In the genomic region with DNA sequence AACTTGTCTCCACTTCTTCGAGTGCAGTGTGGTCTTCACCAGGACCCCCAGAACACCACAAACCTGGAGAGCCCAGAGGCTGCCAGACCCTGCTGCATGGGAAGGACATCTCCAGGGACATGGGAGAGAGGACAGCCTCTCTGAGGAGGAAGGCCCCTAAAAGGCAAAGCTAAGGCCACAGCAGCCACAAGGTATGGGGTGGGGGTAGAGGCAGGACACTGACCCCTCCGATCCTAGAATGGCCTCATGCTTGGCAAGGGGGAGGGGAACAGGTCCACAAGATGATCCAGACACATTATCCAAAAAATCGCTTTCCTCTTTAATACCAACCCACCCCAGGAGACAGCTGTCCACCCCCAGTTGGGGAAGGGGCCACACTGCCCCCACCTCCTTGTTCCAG, we compare ENCODE assay signal across 14 cellular contexts. TPM values are rescaled to one million over a fixed set of nuclear protein-coding genes. Genes with fewer than 3 reads are reported as not detected.
DNase-seq lines count a peak whose midpoint lies in the region; ATAC-seq and TF ChIP-seq lines count a peak whose summit lies in the region.
"Had no signal": no experiment of that assay in that cellular context is flagged by ENCODE, and none has a peak within 500 bp of the region (broad histone marks: within the 10 kb centered on the region; RNA-seq: fewer than 3 reads in every experiment).

No MANE protein-coding gene starts in this region.

- H3K9me3 ChIP-seq in OCI-LY7 (ENCODE audit: low read length) (no peaks in the 10 kb centered on the region), psoas muscle (no peaks in the 10 kb centered on the region), lower lobe of right lung (no peaks in the 10 kb centered on the region)
- no peaks in the 10 kb centered on the region for H3K9me3 ChIP-seq in effector memory CD4-positive, alpha-beta T cell (ENCODE audit: control insufficient read depth, low read length)
- H3K9me3 ChIP-seq: A549, Peyer's patch had no signal

- intact Hi-C loops in OCI-LY7 (cut with micrococcal nuclease; ENCODE audit: unreplicated experiment) (loop anchor here (1.0 to 5.0 kb wide), 3 partner anchors 20 to 148 kb away; partner anchors contain the start of gene KIFC1), psoas muscle (cut with DNase I) (loop anchor here in 1 of 2 donors (5.0 to 10.0 kb wide), 2 partner anchors 33 to 126 kb away; partner anchors contain the start of gene TAPBP), lower lobe of right lung (cut with DNase I) (no loop called here)

- H3K27me3 ChIP-seq in effector memory CD4-positive, alpha-beta T cell (replicated peaks; ENCODE audit: control insufficient read depth, insufficient read depth, low read length, poor library complexity, severe bottlenecking): no peaks in the 10 kb centered on the region
- no peaks in the 10 kb centered on the region for H3K27me3 ChIP-seq in psoas muscle (ENCODE audit: insufficient read depth in 3 of 3, low read length in 2 of 3)
- no peaks in the 10 kb centered on the region for H3K27me3 ChIP-seq in lower lobe of right lung (ENCODE audit: low read depth)
- H3K27me3 ChIP-seq: Peyer's patch had no signal

- H3K4me1 ChIP-seq in OCI-LY7 (ENCODE audit: insufficient read depth, low read length, poor library complexity, severe bottlenecking) (peaks cover 54% of the 10 kb centered on the region), psoas muscle (peaks cover 27% of the 10 kb centered on the region), lower lobe of right lung (peaks cover 52% of the 10 kb centered on the region)
- H3K4me1 ChIP-seq in effector memory CD4-positive, alpha-beta T cell (ENCODE audit: control insufficient read depth, insufficient read depth, low read length, poor library complexity, severe bottlenecking): peaks cover 43% of the 10 kb centered on the region

- no peak for DNase-seq in activated CD4-positive, alpha-beta T cell treated with anti-CD3 and anti-CD28 coated beads, Interleukin-2, amount 10 ng/mL, durations not matched to agents 7 days and 5 days
- no peak for DNase-seq in activated CD4-positive, alpha-beta T cell treated with anti-CD3 and anti-CD28 coated beads for 4 hours
- DNase-seq in OCI-LY7 (ENCODE audit: low spot score) (no peak), psoas muscle (no peak), foreskin fibroblast (no peak), lower lobe of right lung (no peak)
- DNase-seq in effector memory CD4-positive, alpha-beta T cell: no peak
- DNase-seq in stimulated activated naive CD4-positive, alpha-beta T cell treated with Interleukin-2 at 50 U/mL for 16 hours (lab: John Stamatoyannopoulos, UW): no peak
- DNase-seq: amniotic stem cell, NCI-H524, occipital lobe, Peyer's patch, SW 1271 had no signal

- TF ChIP-seq CTCF in OCI-LY7 (conservative IDR thresholded peaks at IDR 0.05; ENCODE audit: low read length): no peak
- no peak for TF ChIP-seq CTCF in psoas muscle (IDR thresholded peaks at IDR 0.05)
- TF ChIP-seq CTCF in foreskin fibroblast (IDR thresholded peaks at IDR 0.05; ENCODE audit: low read depth, low read length): no peak
- no peak for TF ChIP-seq CTCF in lower lobe of right lung (IDR thresholded peaks at IDR 0.05)

- H2AFZ ChIP-seq in OCI-LY7 (ENCODE audit: low read length): no peak overlapping the region

- H3K27ac Mint-ChIP-seq in activated CD4-positive, alpha-beta T cell treated with anti-CD3 and anti-CD28 coated beads, Interleukin-2, amount 10 ng/mL, durations not matched to agents 7 days and 5 days: peak overlapping the region; percentile 97

- no TSS peak for BruUV-seq in OCI-LY7 (replicated peaks; lab: Mats Ljungman, UMichigan)

- no peaks in the 10 kb centered on the region for H3K9me2 ChIP-seq in OCI-LY7 (ENCODE audit: insufficient read depth, low read length)

- peaks cover 54% of the 10 kb centered on the region for H3K4me1 Mint-ChIP-seq in activated CD4-positive, alpha-beta T cell treated with anti-CD3 and anti-CD28 coated beads, Interleukin-2, amount 10 ng/mL, durations not matched to agents 7 days and 5 days

- POLR2A ChIA-PET in activated CD4-positive, alpha-beta T cell treated with anti-CD3 and anti-CD28 coated beads, Interleukin-2, amount 10 ng/mL, durations not matched to agents 7 days and 5 days (lab: Charles Lee): no interaction called here
- POLR2A ChIA-PET in OCI-LY7 (lab: Charles Lee): interaction anchor here (0.8 to 3.2 kb wide), 3 partner anchors 11 to 31 kb away, joined by 3 to 19 read pairs (median 4); partner anchors contain the start of genes PFDN6, RGL2 and WDR46

- peaks cover 22% of the 10 kb centered on the region for H3K79me2 ChIP-seq in OCI-LY7 (ENCODE audit: insufficient read depth, low read depth, low read length)

- H3K36me3 ChIP-seq in OCI-LY7 (ENCODE audit: insufficient read depth, low read length): peaks cover 91% of the 10 kb centered on the region
- H3K36me3 ChIP-seq in effector memory CD4-positive, alpha-beta T cell (ENCODE audit: control insufficient read depth, insufficient read depth, low read length): peaks cover 42% of the 10 kb centered on the region
- peaks cover 6 to 84% of the 10 kb centered on the region in 2 donors for H3K36me3 ChIP-seq in psoas muscle (ENCODE audit: insufficient read depth in 1 of 2, low read depth in 1 of 2)
- H3K36me3 ChIP-seq in lower lobe of right lung: peaks cover 78% of the 10 kb centered on the region

- H3K27me3 Mint-ChIP-seq in activated CD4-positive, alpha-beta T cell treated with anti-CD3 and anti-CD28 coated beads, Interleukin-2, amount 10 ng/mL, durations not matched to agents 7 days and 5 days: no peaks in the 10 kb centered on the region

- ATAC-seq in psoas muscle (no peak), lower lobe of right lung (no peak)

- WGBS in psoas muscle, 3 donors: 82 to 94% (median 89%) methylated on average over 3 of the region's 3 CpGs

- CTCF ChIA-PET in activated CD4-positive, alpha-beta T cell treated with anti-CD3 and anti-CD28 coated beads, Interleukin-2, amount 10 ng/mL, durations not matched to agents 7 days and 5 days (lab: Charles Lee): interaction anchor here (0.6 to 2.6 kb wide), 4 partner anchors 9 to 112 kb away, joined by 3 to 19 read pairs (median 6); partner anchors contain the start of genes PFDN6, RGL2 and WDR46
- CTCF ChIA-PET in OCI-LY7 (lab: Charles Lee; ENCODE audit: unreplicated experiment): interaction anchor here (2.7 kb wide), 1 partner anchor 21 kb away, joined by 12 read pairs; no protein-coding TSS in a partner anchor

- H3K27ac ChIP-seq in OCI-LY7 (ENCODE audit: low read depth, low read length, poor library complexity, severe bottlenecking): peak overlapping the region; percentile 93
- peak overlapping the region; percentile 13 for H3K27ac ChIP-seq in effector memory CD4-positive, alpha-beta T cell (ENCODE audit: insufficient read depth, low read length, poor library complexity, severe bottlenecking)
- peak overlapping the region; percentile 23 for H3K27ac ChIP-seq in psoas muscle
- H3K27ac ChIP-seq in lower lobe of right lung: no peak overlapping the region
- H3K27ac ChIP-seq: A549 had no signal

- peaks cover 53% of the 10 kb centered on the region for H3K36me3 Mint-ChIP-seq in activated CD4-positive, alpha-beta T cell treated with anti-CD3 and anti-CD28 coated beads, Interleukin-2, amount 10 ng/mL, durations not matched to agents 7 days and 5 days (ENCODE audit: low read depth)

- no peak overlapping the region for H3K4me2 ChIP-seq in OCI-LY7 (ENCODE audit: low read length)
- H3K4me2 ChIP-seq: A549 had no signal

- H3K9me3 Mint-ChIP-seq in activated CD4-positive, alpha-beta T cell treated with anti-CD3 and anti-CD28 coated beads, Interleukin-2, amount 10 ng/mL, durations not matched to agents 7 days and 5 days: no peaks in the 10 kb centered on the region

- H3K4me3 Mint-ChIP-seq in activated CD4-positive, alpha-beta T cell treated with anti-CD3 and anti-CD28 coated beads, Interleukin-2, amount 10 ng/mL, durations not matched to agents 7 days and 5 days: peak overlapping the region; percentile 95

- peaks cover 15% of the 10 kb centered on the region for H4K20me1 ChIP-seq in OCI-LY7 (ENCODE audit: insufficient read depth, low read length)

- no peak overlapping the region for H3K4me3 ChIP-seq in OCI-LY7 (ENCODE audit: low read depth, low read length, poor library complexity, severe bottlenecking)
- no peak overlapping the region for H3K4me3 ChIP-seq in effector memory CD4-positive, alpha-beta T cell (ENCODE audit: insufficient read depth, low read depth, low read length, poor library complexity, severe bottlenecking)
- H3K4me3 ChIP-seq in psoas muscle: no peak overlapping the region
- H3K4me3 ChIP-seq in foreskin fibroblast (ENCODE audit: low read depth in 1 of 2, low read length in 2 of 2): no peak overlapping the region
- H3K4me3 ChIP-seq in lower lobe of right lung: no peak overlapping the region
- H3K4me3 ChIP-seq: A549 had no signal

RNA-seq across cellular contexts. Expression of gene B3GALT4, which starts 1.9 kb away (rescaled TPM):
- total RNA-seq in activated CD4-positive, alpha-beta T cell treated with anti-CD3 and anti-CD28 coated beads, Interleukin-2, amount 10 ng/mL, durations not matched to agents 7 days and 5 days: 10 to 100 TPM; 18.3 to 21.5 TPM
- 13.1 and 14.2 TPM in 2 replicates for total RNA-seq in OCI-LY7 (2014; rRNA removed; shearing (Covaris generic))
- total RNA-seq in OCI-LY7 (2022): 14.1 and 17.3 TPM in 2 replicates
- 1 to 10 TPM; 1.3 to 3.6 (median 1.7) TPM for total RNA-seq in psoas muscle
- polyA plus RNA-seq in psoas muscle: 1 to 10 TPM; 1.7 to 3.0 (median 1.8) TPM
- 19.6 TPM for total RNA-seq in lower lobe of right lung

RNA-seq across cellular contexts. Expression of gene RPS18, which starts 6.9 kb away (rescaled TPM):
- total RNA-seq in activated CD4-positive, alpha-beta T cell treated with anti-CD3 and anti-CD28 coated beads, Interleukin-2, amount 10 ng/mL, durations not matched to agents 7 days and 5 days: 1,000 to 10,000 TPM; 2,438 to 3,135 TPM
- total RNA-seq in OCI-LY7 (2014; rRNA removed; shearing (Covaris generic)): 7,191 and 8,620 TPM in 2 replicates
- total RNA-seq in OCI-LY7 (2022) (4,034 and 4,317 TPM in 2 replicates), psoas muscle (1,000 to 10,000 TPM; 1,108 to 1,410 (median 1,267) TPM), lower lobe of right lung (1,662 TPM)
- polyA plus RNA-seq in psoas muscle: 1,000 to 10,000 TPM; 1,958 to 4,446 (median 3,068) TPM

RNA-seq across cellular contexts. Expression of gene VPS52, which starts 7.1 kb away (rescaled TPM):
- 10 to 100 TPM; 79.1 to 84.0 TPM for total RNA-seq in activated CD4-positive, alpha-beta T cell treated with anti-CD3 and anti-CD28 coated beads, Interleukin-2, amount 10 ng/mL, durations not matched to agents 7 days and 5 days
- 50.4 and 53.5 TPM in 2 replicates for total RNA-seq in OCI-LY7 (2014; rRNA removed; shearing (Covaris generic))
- total RNA-seq in OCI-LY7 (2022) (73.5 and 80.3 TPM in 2 replicates), psoas muscle (10 to 100 TPM; 35.7 to 52.5 (median 46.8) TPM), lower lobe of right lung (59.7 TPM)
- 10 to 100 TPM; 29.3 to 31.6 (median 30.2) TPM for polyA plus RNA-seq in psoas muscle

RNA-seq across cellular contexts. Expression of gene WDR46, which starts 10.2 kb away (rescaled TPM):
- 10 to 100 TPM; 53.4 to 54.8 TPM for total RNA-seq in activated CD4-positive, alpha-beta T cell treated with anti-CD3 and anti-CD28 coated beads, Interleukin-2, amount 10 ng/mL, durations not matched to agents 7 days and 5 days
- total RNA-seq in OCI-LY7 (2014; rRNA removed; shearing (Covaris generic)): 127 and 129 TPM in 2 replicates
- 71.4 and 83.3 TPM in 2 replicates for total RNA-seq in OCI-LY7 (2022)
- 10 to 100 TPM; 22.4 to 46.0 (median 34.7) TPM for total RNA-seq in psoas muscle
- polyA plus RNA-seq in psoas muscle: 10 to 100 TPM; 33.3 to 65.0 (median 44.4) TPM
- total RNA-seq in lower lobe of right lung: 34.4 TPM

RNA-seq across cellular contexts. Expression of gene PFDN6, which starts 10.6 kb away (rescaled TPM):
- 10 to 100 TPM; 57.0 to 67.2 TPM for total RNA-seq in activated CD4-positive, alpha-beta T cell treated with anti-CD3 and anti-CD28 coated beads, Interleukin-2, amount 10 ng/mL, durations not matched to agents 7 days and 5 days
- 72.5 and 112 TPM in 2 replicates for total RNA-seq in OCI-LY7 (2014; rRNA removed; shearing (Covaris generic))
- total RNA-seq in OCI-LY7 (2022) (65.4 and 90.6 TPM in 2 replicates), psoas muscle (10 to 100 TPM; 57.2 to 87.6 (median 75.7) TPM), lower lobe of right lung (32.9 TPM)
- polyA plus RNA-seq in psoas muscle: 100 to 1,000 TPM; 223 to 296 (median 248) TPM
